ENCODE assay signal across 1 cellular context in genomic region chr7:152030561-152030960, GRCh38.
TF ChIP-seq lines count a peak whose summit lies in the region.

No MANE protein-coding gene starts in this region.

TF ChIP-seq in K562, 482 proteins besides CTCF, POLR2A, EP300 and RAD21 (continues in another document):
- TF ChIP-seq, protein P1, sequence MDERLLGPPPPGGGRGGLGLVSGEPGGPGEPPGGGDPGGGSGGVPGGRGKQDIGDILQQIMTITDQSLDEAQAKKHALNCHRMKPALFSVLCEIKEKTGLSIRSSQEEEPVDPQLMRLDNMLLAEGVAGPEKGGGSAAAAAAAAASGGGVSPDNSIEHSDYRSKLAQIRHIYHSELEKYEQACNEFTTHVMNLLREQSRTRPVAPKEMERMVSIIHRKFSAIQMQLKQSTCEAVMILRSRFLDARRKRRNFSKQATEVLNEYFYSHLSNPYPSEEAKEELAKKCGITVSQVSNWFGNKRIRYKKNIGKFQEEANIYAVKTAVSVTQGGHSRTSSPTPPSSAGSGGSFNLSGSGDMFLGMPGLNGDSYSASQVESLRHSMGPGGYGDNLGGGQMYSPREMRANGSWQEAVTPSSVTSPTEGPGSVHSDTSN (CRISPR knock-in tag; IDR thresholded peaks at IDR 0.05; ENCODE audit: low read depth) = no peak
- TF ChIP-seq, protein P1 (tag; conservative IDR thresholded peaks at IDR 0.05; ENCODE audit: low read depth) = no peak
- TF ChIP-seq JUNB (CRISPR knock-in tag; conservative IDR thresholded peaks at IDR 0.05) = no peak
- peak; percentile 22; the same call in 1 of the 2 replicates for TF ChIP-seq HDGF (IDR thresholded peaks at IDR 0.05)
- TF ChIP-seq, protein P2, sequence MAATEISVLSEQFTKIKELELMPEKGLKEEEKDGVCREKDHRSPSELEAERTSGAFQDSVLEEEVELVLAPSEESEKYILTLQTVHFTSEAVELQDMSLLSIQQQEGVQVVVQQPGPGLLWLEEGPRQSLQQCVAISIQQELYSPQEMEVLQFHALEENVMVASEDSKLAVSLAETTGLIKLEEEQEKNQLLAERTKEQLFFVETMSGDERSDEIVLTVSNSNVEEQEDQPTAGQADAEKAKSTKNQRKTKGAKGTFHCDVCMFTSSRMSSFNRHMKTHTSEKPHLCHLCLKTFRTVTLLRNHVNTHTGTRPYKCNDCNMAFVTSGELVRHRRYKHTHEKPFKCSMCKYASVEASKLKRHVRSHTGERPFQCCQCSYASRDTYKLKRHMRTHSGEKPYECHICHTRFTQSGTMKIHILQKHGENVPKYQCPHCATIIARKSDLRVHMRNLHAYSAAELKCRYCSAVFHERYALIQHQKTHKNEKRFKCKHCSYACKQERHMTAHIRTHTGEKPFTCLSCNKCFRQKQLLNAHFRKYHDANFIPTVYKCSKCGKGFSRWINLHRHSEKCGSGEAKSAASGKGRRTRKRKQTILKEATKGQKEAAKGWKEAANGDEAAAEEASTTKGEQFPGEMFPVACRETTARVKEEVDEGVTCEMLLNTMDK (IDR thresholded peaks at IDR 0.05; ENCODE audit: borderline replicate concordance, insufficient read depth, low read depth, low read length, poor library complexity, severe bottlenecking) = no peak
- peak; percentile 21; the same call in 1 of the 2 replicates for TF ChIP-seq THRB (CRISPR knock-in tag; conservative IDR thresholded peaks at IDR 0.05)
- 0 out of 4 replicates have a peak, but pooled peaks of 1 of the 2 experiments have one; percentile 16 for TF ChIP-seq MLLT1 (IDR thresholded peaks at IDR 0.05)
- TF ChIP-seq ZNF77 (CRISPR knock-in tag; IDR thresholded peaks at IDR 0.05) = no peak
- TF ChIP-seq RBM17 (IDR thresholded peaks at IDR 0.05; ENCODE audit: borderline replicate concordance, low read depth, low read length) = no peak
- peak; percentile 48 for TF ChIP-seq ZNF280A (IDR thresholded peaks at IDR 0.05; ENCODE audit: low read depth, partially characterized antibody)
- 0 out of 2 replicates have a peak, but pooled peaks have one; percentile 47 for TF ChIP-seq YBX1 (IDR thresholded peaks at IDR 0.05)
- TF ChIP-seq HMG20B (CRISPR knock-in tag; IDR thresholded peaks at IDR 0.05) = no peak
- TF ChIP-seq, protein P3, sequence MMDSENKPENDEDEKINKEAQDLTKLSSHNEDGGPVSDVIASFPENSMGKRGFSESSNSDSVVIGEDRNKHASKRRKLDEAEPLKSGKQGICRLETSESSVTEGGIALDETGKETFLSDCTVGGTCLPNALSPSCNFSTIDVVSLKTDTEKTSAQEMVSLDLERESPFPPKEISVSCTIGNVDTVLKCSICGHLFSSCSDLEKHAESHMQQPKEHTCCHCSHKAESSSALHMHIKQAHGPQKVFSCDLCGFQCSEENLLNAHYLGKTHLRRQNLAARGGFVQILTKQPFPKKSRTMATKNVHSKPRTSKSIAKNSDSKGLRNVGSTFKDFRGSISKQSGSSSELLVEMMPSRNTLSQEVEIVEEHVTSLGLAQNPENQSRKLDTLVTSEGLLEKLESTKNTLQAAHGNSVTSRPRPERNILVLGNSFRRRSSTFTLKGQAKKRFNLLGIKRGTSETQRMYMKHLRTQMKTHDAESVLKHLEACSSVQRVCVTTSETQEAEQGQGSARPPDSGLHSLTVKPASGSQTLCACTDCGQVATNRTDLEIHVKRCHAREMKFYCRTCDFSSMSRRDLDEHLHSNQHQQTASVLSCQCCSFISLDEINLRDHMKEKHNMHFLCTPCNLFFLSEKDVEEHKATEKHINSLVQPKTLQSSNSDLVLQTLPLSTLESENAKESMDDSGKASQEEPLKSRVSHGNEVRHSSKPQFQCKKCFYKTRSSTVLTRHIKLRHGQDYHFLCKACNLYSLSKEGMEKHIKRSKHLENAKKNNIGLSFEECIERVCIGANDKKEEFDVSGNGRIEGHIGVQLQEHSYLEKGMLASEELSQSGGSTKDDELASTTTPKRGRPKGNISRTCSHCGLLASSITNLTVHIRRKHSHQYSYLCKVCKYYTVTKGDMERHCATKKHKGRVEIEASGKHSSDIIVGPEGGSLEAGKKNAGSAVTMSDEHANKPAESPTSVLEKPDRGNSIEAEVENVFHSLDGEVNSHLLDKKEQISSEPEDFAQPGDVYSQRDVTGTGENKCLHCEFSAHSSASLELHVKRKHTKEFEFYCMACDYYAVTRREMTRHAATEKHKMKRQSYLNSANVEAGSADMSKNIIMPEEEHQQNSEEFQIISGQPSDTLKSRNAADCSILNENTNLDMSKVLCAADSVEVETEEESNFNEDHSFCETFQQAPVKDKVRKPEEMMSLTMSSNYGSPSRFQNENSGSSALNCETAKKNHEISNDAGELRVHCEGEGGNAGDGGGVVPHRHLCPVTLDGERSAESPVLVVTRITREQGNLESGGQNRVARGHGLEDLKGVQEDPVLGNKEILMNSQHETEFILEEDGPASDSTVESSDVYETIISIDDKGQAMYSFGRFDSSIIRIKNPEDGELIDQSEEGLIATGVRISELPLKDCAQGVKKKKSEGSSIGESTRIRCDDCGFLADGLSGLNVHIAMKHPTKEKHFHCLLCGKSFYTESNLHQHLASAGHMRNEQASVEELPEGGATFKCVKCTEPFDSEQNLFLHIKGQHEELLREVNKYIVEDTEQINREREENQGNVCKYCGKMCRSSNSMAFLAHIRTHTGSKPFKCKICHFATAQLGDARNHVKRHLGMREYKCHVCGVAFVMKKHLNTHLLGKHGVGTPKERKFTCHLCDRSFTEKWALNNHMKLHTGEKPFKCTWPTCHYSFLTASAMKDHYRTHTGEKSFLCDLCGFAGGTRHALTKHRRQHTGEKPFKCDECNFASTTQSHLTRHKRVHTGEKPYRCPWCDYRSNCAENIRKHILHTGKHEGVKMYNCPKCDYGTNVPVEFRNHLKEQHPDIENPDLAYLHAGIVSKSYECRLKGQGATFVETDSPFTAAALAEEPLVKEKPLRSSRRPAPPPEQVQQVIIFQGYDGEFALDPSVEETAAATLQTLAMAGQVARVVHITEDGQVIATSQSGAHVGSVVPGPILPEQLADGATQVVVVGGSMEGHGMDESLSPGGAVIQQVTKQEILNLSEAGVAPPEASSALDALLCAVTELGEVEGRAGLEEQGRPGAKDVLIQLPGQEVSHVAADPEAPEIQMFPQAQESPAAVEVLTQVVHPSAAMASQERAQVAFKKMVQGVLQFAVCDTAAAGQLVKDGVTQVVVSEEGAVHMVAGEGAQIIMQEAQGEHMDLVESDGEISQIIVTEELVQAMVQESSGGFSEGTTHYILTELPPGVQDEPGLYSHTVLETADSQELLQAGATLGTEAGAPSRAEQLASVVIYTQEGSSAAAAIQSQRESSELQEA (IDR thresholded peaks at IDR 0.05; ENCODE audit: low read depth) = peak; percentile 49; the same call in 1 of the 2 replicates
- no peak for TF ChIP-seq ZNF263 (CRISPR knock-in tag; IDR thresholded peaks at IDR 0.05; ENCODE audit: borderline replicate concordance)
- no peak for TF ChIP-seq FOXP1 (CRISPR knock-in tag; IDR thresholded peaks at IDR 0.05)
- no peak for TF ChIP-seq TRIM25 (IDR thresholded peaks at IDR 0.05; ENCODE audit: borderline replicate concordance)
- TF ChIP-seq, protein P4, sequence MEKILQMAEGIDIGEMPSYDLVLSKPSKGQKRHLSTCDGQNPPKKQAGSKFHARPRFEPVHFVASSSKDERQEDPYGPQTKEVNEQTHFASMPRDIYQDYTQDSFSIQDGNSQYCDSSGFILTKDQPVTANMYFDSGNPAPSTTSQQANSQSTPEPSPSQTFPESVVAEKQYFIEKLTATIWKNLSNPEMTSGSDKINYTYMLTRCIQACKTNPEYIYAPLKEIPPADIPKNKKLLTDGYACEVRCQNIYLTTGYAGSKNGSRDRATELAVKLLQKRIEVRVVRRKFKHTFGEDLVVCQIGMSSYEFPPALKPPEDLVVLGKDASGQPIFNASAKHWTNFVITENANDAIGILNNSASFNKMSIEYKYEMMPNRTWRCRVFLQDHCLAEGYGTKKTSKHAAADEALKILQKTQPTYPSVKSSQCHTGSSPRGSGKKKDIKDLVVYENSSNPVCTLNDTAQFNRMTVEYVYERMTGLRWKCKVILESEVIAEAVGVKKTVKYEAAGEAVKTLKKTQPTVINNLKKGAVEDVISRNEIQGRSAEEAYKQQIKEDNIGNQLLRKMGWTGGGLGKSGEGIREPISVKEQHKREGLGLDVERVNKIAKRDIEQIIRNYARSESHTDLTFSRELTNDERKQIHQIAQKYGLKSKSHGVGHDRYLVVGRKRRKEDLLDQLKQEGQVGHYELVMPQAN (IDR thresholded peaks at IDR 0.05; ENCODE audit: borderline replicate concordance) = 0 out of 2 replicates have a peak, but pooled peaks have one; percentile 24
- no peak for TF ChIP-seq RBM15 (IDR thresholded peaks at IDR 0.05; ENCODE audit: insufficient read depth, low read length)
- TF ChIP-seq TFAM (CRISPR knock-in tag; conservative IDR thresholded peaks at IDR 0.05) = no peak
- TF ChIP-seq, protein P5, sequence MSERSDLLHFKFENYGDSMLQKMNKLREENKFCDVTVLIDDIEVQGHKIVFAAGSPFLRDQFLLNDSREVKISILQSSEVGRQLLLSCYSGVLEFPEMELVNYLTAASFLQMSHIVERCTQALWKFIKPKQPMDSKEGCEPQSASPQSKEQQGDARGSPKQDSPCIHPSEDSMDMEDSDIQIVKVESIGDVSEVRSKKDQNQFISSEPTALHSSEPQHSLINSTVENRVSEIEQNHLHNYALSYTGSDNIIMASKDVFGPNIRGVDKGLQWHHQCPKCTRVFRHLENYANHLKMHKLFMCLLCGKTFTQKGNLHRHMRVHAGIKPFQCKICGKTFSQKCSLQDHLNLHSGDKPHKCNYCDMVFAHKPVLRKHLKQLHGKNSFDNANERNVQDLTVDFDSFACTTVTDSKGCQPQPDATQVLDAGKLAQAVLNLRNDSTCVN (CRISPR knock-in tag; IDR thresholded peaks at IDR 0.05) = peak; percentile 76
- no peak for TF ChIP-seq ESRRA (IDR thresholded peaks at IDR 0.05; ENCODE audit: borderline replicate concordance, low read depth)
- TF ChIP-seq ZNF512 (tag; IDR thresholded peaks at IDR 0.05) = peak; percentile 62; the same call in 1 of the 2 replicates
- TF ChIP-seq SETDB1 (IDR thresholded peaks at IDR 0.05; ENCODE audit: low read length) = no peak
- TF ChIP-seq NR4A1 (CRISPR knock-in tag; IDR thresholded peaks at IDR 0.05) = no peak
- no peak for TF ChIP-seq NR4A1 (tag; IDR thresholded peaks at IDR 0.05)
- TF ChIP-seq ZNF384 (IDR thresholded peaks at IDR 0.05; ENCODE audit: low read depth, low read length) = no peak
